Comparison of ENCODE assay signal across 8 cellular contexts in genomic region chr6:70369332-70369950, GRCh38. TPM values are rescaled to one million over a fixed set of nuclear protein-coding genes. Genes with fewer than 3 reads are reported as not detected.
DNase-seq lines count a peak whose midpoint lies in the region; ATAC-seq and TF ChIP-seq lines count a peak whose summit lies in the region.

No MANE protein-coding gene starts in this region.

- peaks cover 3% of the 10 kb centered on the region for H3K4me1 Mint-ChIP-seq in endothelial cell (ENCODE audit: unreplicated experiment)

- no peak overlapping the region for H3K4me3 Mint-ChIP-seq in endothelial cell (ENCODE audit: unreplicated experiment)

- peak; percentile 37 for DNase-seq in CMK (ENCODE audit: low read depth)
- DNase-seq in NCI-H82 treated with DMSO at 0.1 percent for 48 hours (lab: John Stamatoyannopoulos, UW; ENCODE audit: unreplicated experiment), result peak; percentile 84
- DNase-seq in activated CD8-positive, alpha-beta memory T cell treated with anti-CD3 and anti-CD28 coated beads for 24 hours, result peak; percentile 74
- peak; percentile 73 for DNase-seq in endothelial cell (ENCODE audit: low spot score)
- DNase-seq in mucosa of gallbladder (ENCODE audit: low spot score), result peak; percentile 62
- peak; percentile 26 to 31 for DNase-seq in stimulated activated CD8-positive, alpha-beta memory T cell treated with anti-CD3 and anti-CD28 coated beads, Interleukin-7, amount 100 ng/mL, for 4 hours (ENCODE audit: low read depth in 2 of 2)

- no peaks in the 10 kb centered on the region for H3K9me3 Mint-ChIP-seq in endothelial cell (ENCODE audit: unreplicated experiment)

- no peaks in the 10 kb centered on the region for H3K36me3 Mint-ChIP-seq in endothelial cell (ENCODE audit: low read depth, unreplicated experiment)

- TF ChIP-seq CTCF in endothelial cell (IDR thresholded peaks at IDR 0.05; ENCODE audit: unreplicated experiment), result peak; percentile 81

- H3K27me3 Mint-ChIP-seq in endothelial cell (ENCODE audit: unreplicated experiment), result peaks cover 2% of the 10 kb centered on the region

- H3K27ac Mint-ChIP-seq in endothelial cell (ENCODE audit: unreplicated experiment), result no peak overlapping the region

- ATAC-seq in GM19328 (IDR thresholded peaks at IDR 0.05; ENCODE audit: unreplicated experiment) (peak; percentile 76), HG03442 (IDR thresholded peaks at IDR 0.05; ENCODE audit: unreplicated experiment) (peak; percentile 76)

RNA-seq across cellular contexts. Expression of gene FAM135A, which starts 43.9 kb away (rescaled TPM):
- total RNA-seq in endothelial cell (ENCODE audit: unreplicated experiment) (31.2 TPM), mucosa of gallbladder (31.6 TPM)

Comparison
In these comparisons a context has a peak if more than half of its experiments do, and no peak if none do; other contexts are left out.
1. Peak in every context shown above with its lines: DNase-seq and ATAC-seq.
2. DNase-seq: peak in every context shown above with its lines; median percentile 84 in NCI-H82 treated with DMSO at 0.1 percent for 48 hours; 74 in activated CD8-positive, alpha-beta memory T cell treated with anti-CD3 and anti-CD28 coated beads for 24 hours; 73 in endothelial cell; 62 in mucosa of gallbladder; 37 in CMK; 28 in stimulated activated CD8-positive, alpha-beta memory T cell treated with anti-CD3 and anti-CD28 coated beads, Interleukin-7, amount 100 ng/mL, for 4 hours.